8 cellular contexts compared by ENCODE assay signal in genomic region chr16:50152386-50152806, GRCh38. TPM values are rescaled to one million over a fixed set of nuclear protein-coding genes. Genes with fewer than 3 reads are reported as not detected.
DNase-seq lines count a peak whose midpoint lies in the region; ATAC-seq, FAIRE-seq and TF ChIP-seq lines count a peak whose summit lies in the region.

No MANE protein-coding gene starts in this region.

- TF ChIP-seq CTCF in HEK293 (tag by site-specific recombination; IDR thresholded peaks at IDR 0.05) (no peak), endothelial cell of umbilical vein (IDR thresholded peaks at IDR 0.05; ENCODE audit: extremely low read depth in 1 of 2, insufficient read depth in 1 of 2, low read depth in 1 of 2, low read length in 2 of 2) (no peak)

- no peaks in the 10 kb centered on the region for H3K9me3 ChIP-seq in HEK293 (ENCODE audit: control insufficient read depth, insufficient read depth, low read depth, low read length)
- H3K9me3 ChIP-seq in endothelial cell of umbilical vein (replicated peaks; ENCODE audit: control insufficient read depth, insufficient read depth, low read length) = no peaks in the 10 kb centered on the region

- dilution Hi-C loops in endothelial cell of umbilical vein (cut with MboI; ENCODE audit: extremely low pct_ligation_motif_present, low sequenced_read_pairs) = no loop called here

- H3K27ac ChIP-seq in HEK293 (ENCODE audit: extremely low read depth, low read depth, low read length) (peak overlapping the region; percentile 89), endothelial cell of umbilical vein (ENCODE audit: insufficient read depth, low read depth, low read length) (peak overlapping the region; percentile 89)

- no peaks in the 10 kb centered on the region for H3K9me1 ChIP-seq in endothelial cell of umbilical vein (replicated peaks; ENCODE audit: control insufficient read depth, extremely low read depth, insufficient read depth, low read length)

- ATAC-seq in activated CD8-positive, alpha-beta memory T cell treated with anti-CD3 and anti-CD28 coated beads, Interleukin-2, amount 10 ng/mL, durations not matched to agents 7 days and 5 days = peak; percentile 61
- peak; percentile 63 to 77 for ATAC-seq in natural killer cell treated with Interleukin-12 subunit alpha and Interleukin-12 subunit beta and Interleukin-15 and Interleukin-18, amount 100 ng/mL, for 72 hours
- ATAC-seq in stimulated activated naive CD8-positive, alpha-beta T cell treated with anti-CD3 and anti-CD28 coated beads, Interleukin-15, amount 100 ng/mL, for 72 hours = peak; percentile 82

- H4K20me1 ChIP-seq in endothelial cell of umbilical vein (replicated peaks; ENCODE audit: control insufficient read depth, extremely low read depth, insufficient read depth, low read length) = peaks cover 2% of the 10 kb centered on the region

- POLR2A ChIA-PET in HEK293 (lab: Yijun Ruan, JAX) = interaction anchor here (2.0 kb wide), 1 partner anchor 86 kb away, joined by 5 read pairs; the partner anchor contains the start of gene HEATR3
- POLR2A ChIA-PET in endothelial cell of umbilical vein (lab: Charles Lee) = interaction anchor here (0.6 kb wide), 1 partner anchor 216 kb away, joined by 3 read pairs; the partner anchor contains the start of gene BRD7

- H3K9me3 Mint-ChIP-seq in activated CD8-positive, alpha-beta memory T cell treated with anti-CD3 and anti-CD28 coated beads, Interleukin-2, amount 10 ng/mL, durations not matched to agents 7 days and 5 days (ENCODE audit: low read depth) = no peaks in the 10 kb centered on the region
- no peaks in the 10 kb centered on the region for H3K9me3 Mint-ChIP-seq in natural killer cell treated with Interleukin-12 subunit alpha and Interleukin-12 subunit beta and Interleukin-15 and Interleukin-18, amount 100 ng/mL, for 72 hours
- H3K9me3 Mint-ChIP-seq in stimulated activated naive CD8-positive, alpha-beta T cell treated with anti-CD3 and anti-CD28 coated beads, Interleukin-15, amount 100 ng/mL, for 72 hours = no peaks in the 10 kb centered on the region

- peak overlapping the region; percentile 87 for H3K4me2 ChIP-seq in endothelial cell of umbilical vein (ENCODE audit: insufficient read depth, low read length)

- H3K79me2 ChIP-seq in endothelial cell of umbilical vein (ENCODE audit: control insufficient read depth, insufficient read depth, low read length) = peaks cover 38% of the 10 kb centered on the region

- peaks cover 10% of the 10 kb centered on the region for H3K36me3 Mint-ChIP-seq in activated CD8-positive, alpha-beta memory T cell treated with anti-CD3 and anti-CD28 coated beads, Interleukin-2, amount 10 ng/mL, durations not matched to agents 7 days and 5 days
- no peaks in the 10 kb centered on the region for H3K36me3 Mint-ChIP-seq in natural killer cell treated with Interleukin-12 subunit alpha and Interleukin-12 subunit beta and Interleukin-15 and Interleukin-18, amount 100 ng/mL, for 72 hours

- H3K27ac Mint-ChIP-seq in activated CD8-positive, alpha-beta memory T cell treated with anti-CD3 and anti-CD28 coated beads, Interleukin-2, amount 10 ng/mL, durations not matched to agents 7 days and 5 days = peak overlapping the region; percentile 91
- peak overlapping the region; percentile 84 to 85 for H3K27ac Mint-ChIP-seq in natural killer cell treated with Interleukin-12 subunit alpha and Interleukin-12 subunit beta and Interleukin-15 and Interleukin-18, amount 100 ng/mL, for 72 hours
- H3K27ac Mint-ChIP-seq in stimulated activated naive CD8-positive, alpha-beta T cell treated with anti-CD3 and anti-CD28 coated beads, Interleukin-15, amount 100 ng/mL, for 72 hours = peak overlapping the region; percentile 96 to 100

- CTCF ChIA-PET in HEK293 (lab: Yijun Ruan, JAX) = interaction anchor here (0.5 to 2.4 kb wide), 4 partner anchors 58 to 1020 kb away, joined by 3 to 8 read pairs (median 3); no protein-coding TSS in a partner anchor
- CTCF ChIA-PET in activated CD8-positive, alpha-beta memory T cell treated with anti-CD3 and anti-CD28 coated beads, Interleukin-2, amount 10 ng/mL, durations not matched to agents 7 days and 5 days (lab: Charles Lee) = interaction anchor here (0.8 to 1.9 kb wide), 9 partner anchors 11 to 654 kb away, joined by 3 to 8 read pairs (median 4); partner anchors contain the start of gene CNEP1R1
- CTCF ChIA-PET in endothelial cell of umbilical vein (lab: Charles Lee) = interaction anchor here (0.9 to 4.9 kb wide), 5 partner anchors 58 to 513 kb away, joined by 3 to 34 read pairs (median 4); partner anchors contain the start of gene CNEP1R1

- intact Hi-C loops in endothelial cell of umbilical vein (cut with micrococcal nuclease) = loop anchor here (1.0 to 10.0 kb wide), 7 partner anchors 30 to 592 kb away; partner anchors contain the start of genes BRD7, CNEP1R1 and CYLD

- H2AFZ ChIP-seq in endothelial cell of umbilical vein (ENCODE audit: low read depth, low read length) = peak overlapping the region; percentile 99

- H3K27me3 ChIP-seq in endothelial cell of umbilical vein (ENCODE audit: control insufficient read depth in 2 of 2, insufficient read depth in 2 of 2, low read length in 2 of 2) = no peaks in the 10 kb centered on the region

- H3K4me3 Mint-ChIP-seq in activated CD8-positive, alpha-beta memory T cell treated with anti-CD3 and anti-CD28 coated beads, Interleukin-2, amount 10 ng/mL, durations not matched to agents 7 days and 5 days = peak overlapping the region; percentile 79
- peak overlapping the region; percentile 92 for H3K4me3 Mint-ChIP-seq in natural killer cell treated with Interleukin-12 subunit alpha and Interleukin-12 subunit beta and Interleukin-15 and Interleukin-18, amount 100 ng/mL, for 72 hours
- peak overlapping the region; percentile 86 to 91 for H3K4me3 Mint-ChIP-seq in stimulated activated naive CD8-positive, alpha-beta T cell treated with anti-CD3 and anti-CD28 coated beads, Interleukin-15, amount 100 ng/mL, for 72 hours

- H3K4me1 ChIP-seq in HEK293 (ENCODE audit: control insufficient read depth, insufficient read depth, low read length) (peaks cover 3% of the 10 kb centered on the region; the same call in 1 of the 2 replicates), endothelial cell of umbilical vein (ENCODE audit: control insufficient read depth, extremely low read depth, insufficient read depth, low read length) (peaks cover 17% of the 10 kb centered on the region)

- TSS peak; percentile 48 for BruUV-seq in endothelial cell of umbilical vein (replicated peaks; lab: Mats Ljungman, UMichigan)

- DNase-seq in GM12891 (ENCODE audit: insufficient read length, low spot score) (peak; percentile 68), MV-4-11 (lab: John Stamatoyannopoulos, UW) (peak; percentile 56), endothelial cell of umbilical vein (ENCODE audit: low read depth, low spot score) (no peak), HuH-7 (ENCODE audit: low spot score) (no peak)
- DNase-seq in activated CD8-positive, alpha-beta memory T cell treated with anti-CD3 and anti-CD28 coated beads, Interleukin-2, amount 10 ng/mL, durations not matched to agents 7 days and 5 days = peak; percentile 93
- DNase-seq in natural killer cell treated with Interleukin-12 subunit alpha and Interleukin-12 subunit beta and Interleukin-15 and Interleukin-18, amount 100 ng/mL, for 72 hours (ENCODE audit: low spot score) = peak; percentile 82
- peak; percentile 78 to 89 for DNase-seq in stimulated activated naive CD8-positive, alpha-beta T cell treated with anti-CD3 and anti-CD28 coated beads, Interleukin-15, amount 100 ng/mL, for 72 hours

- H3K4me1 Mint-ChIP-seq in activated CD8-positive, alpha-beta memory T cell treated with anti-CD3 and anti-CD28 coated beads, Interleukin-2, amount 10 ng/mL, durations not matched to agents 7 days and 5 days = peaks cover 34% of the 10 kb centered on the region
- peaks cover 28 to 35% of the 10 kb centered on the region in 2 donors for H3K4me1 Mint-ChIP-seq in natural killer cell treated with Interleukin-12 subunit alpha and Interleukin-12 subunit beta and Interleukin-15 and Interleukin-18, amount 100 ng/mL, for 72 hours (ENCODE audit: low read depth in 2 of 2)
- peaks cover 39% of the 10 kb centered on the region for H3K4me1 Mint-ChIP-seq in stimulated activated naive CD8-positive, alpha-beta T cell treated with anti-CD3 and anti-CD28 coated beads, Interleukin-15, amount 100 ng/mL, for 72 hours

- H3K36me3 ChIP-seq in HEK293 (ENCODE audit: control insufficient read depth in 2 of 2, insufficient read depth in 1 of 2, low read length in 2 of 2) (no peaks in the 10 kb centered on the region; a peak in 1 of 3 replicates), endothelial cell of umbilical vein (ENCODE audit: control insufficient read depth in 2 of 2, extremely low read depth in 1 of 2, insufficient read depth in 2 of 2, low read length in 2 of 2) (no peaks in the 10 kb centered on the region)

- peak overlapping the region; percentile 76 for H3K9ac ChIP-seq in endothelial cell of umbilical vein (replicated peaks; ENCODE audit: extremely low read depth, insufficient read depth, low read length)

- H3K4me3 ChIP-seq in HEK293 (ENCODE audit: low read depth, low read length) (peak overlapping the region; percentile 93), endothelial cell of umbilical vein (replicated peaks in 1 of 3; ENCODE audit: insufficient read depth in 1 of 3, low read depth in 1 of 3, low read length in 3 of 3) (peak overlapping the region; percentile 83 to 86 (median 83))

- FAIRE-seq in GM12891 (lab: Jason Lieb, UNC) (peak; percentile 87), endothelial cell of umbilical vein (lab: Jason Lieb, UNC) (no peak)

- no peak for TF ChIP-seq POLR2A in GM12891 (IDR thresholded peaks at IDR 0.05; ENCODE audit: low read depth, low read length)
- TF ChIP-seq POLR2A in endothelial cell of umbilical vein (IDR thresholded peaks at IDR 0.05; ENCODE audit: low read depth, low read length) = no peak

- no peaks in the 10 kb centered on the region for H3K27me3 Mint-ChIP-seq in activated CD8-positive, alpha-beta memory T cell treated with anti-CD3 and anti-CD28 coated beads, Interleukin-2, amount 10 ng/mL, durations not matched to agents 7 days and 5 days
- H3K27me3 Mint-ChIP-seq in natural killer cell treated with Interleukin-12 subunit alpha and Interleukin-12 subunit beta and Interleukin-15 and Interleukin-18, amount 100 ng/mL, for 72 hours = no peaks in the 10 kb centered on the region
- no peaks in the 10 kb centered on the region for H3K27me3 Mint-ChIP-seq in stimulated activated naive CD8-positive, alpha-beta T cell treated with anti-CD3 and anti-CD28 coated beads, Interleukin-15, amount 100 ng/mL, for 72 hours

RNA-seq across cellular contexts. Expression of gene TENT4B, which starts 0.7 kb away (rescaled TPM):
- 5.4 TPM for polyA plus RNA-seq in GM12891 (2012; ENCODE audit: low read depth, missing spikeins)
- total RNA-seq in activated CD8-positive, alpha-beta memory T cell treated with anti-CD3 and anti-CD28 coated beads, Interleukin-2, amount 10 ng/mL, durations not matched to agents 7 days and 5 days = 10 to 100 TPM; 18.5 to 19.7 TPM
- 13.1 TPM in 2 replicates for total RNA-seq in endothelial cell of umbilical vein
- 3.5 and 4.2 TPM in 2 replicates for polyA plus RNA-seq in endothelial cell of umbilical vein
- 4.8 and 5.4 TPM in 2 replicates for polyA plus RNA-seq in endothelial cell of umbilical vein (2011; cell fraction: cytosol; rRNA removed)
- 8.8 and 12.1 TPM in 2 replicates for polyA plus RNA-seq in endothelial cell of umbilical vein (2011; cell fraction: nucleus; rRNA removed)
- 7.6 and 7.7 TPM in 2 replicates for polyA plus RNA-seq in endothelial cell of umbilical vein (2012)
- 7.2 and 8.6 TPM in 2 replicates for polyA minus RNA-seq in endothelial cell of umbilical vein
- 10.3 TPM for polyA minus RNA-seq in endothelial cell of umbilical vein (2011; cell fraction: cytosol; rRNA and poly(A)+ RNA removed)
- polyA minus RNA-seq in endothelial cell of umbilical vein (2011; cell fraction: nucleus; rRNA and poly(A)+ RNA removed) = 8.8 and 9.2 TPM in 2 replicates
- 10 to 100 TPM; 13.1 to 17.5 TPM for total RNA-seq in natural killer cell treated with Interleukin-12 subunit alpha and Interleukin-12 subunit beta and Interleukin-15 and Interleukin-18, amount 100 ng/mL, for 72 hours

Comparison
In these comparisons a context has a peak if more than half of its experiments do, and no peak if none do; other contexts are left out.
1. DNase-seq: peak in GM12891 (single experiment), MV-4-11 (single experiment), activated CD8-positive, alpha-beta memory T cell treated with anti-CD3 and anti-CD28 coated beads, Interleukin-2, amount 10 ng/mL, durations not matched to agents 7 days and 5 days (single experiment), natural killer cell treated with Interleukin-12 subunit alpha and Interleukin-12 subunit beta and Interleukin-15 and Interleukin-18, amount 100 ng/mL, for 72 hours (single experiment) and stimulated activated naive CD8-positive, alpha-beta T cell treated with anti-CD3 and anti-CD28 coated beads, Interleukin-15, amount 100 ng/mL, for 72 hours (2 of 2); none in endothelial cell of umbilical vein (single experiment) and HuH-7 (single experiment).
2. Peak in every context shown above with its lines, with median percentiles within 50 percentile points of each other: ATAC-seq, H3K27ac Mint-ChIP-seq and H3K4me3 Mint-ChIP-seq.